Comparison of ENCODE assay signal across 8 cellular contexts in the genomic region with DNA sequence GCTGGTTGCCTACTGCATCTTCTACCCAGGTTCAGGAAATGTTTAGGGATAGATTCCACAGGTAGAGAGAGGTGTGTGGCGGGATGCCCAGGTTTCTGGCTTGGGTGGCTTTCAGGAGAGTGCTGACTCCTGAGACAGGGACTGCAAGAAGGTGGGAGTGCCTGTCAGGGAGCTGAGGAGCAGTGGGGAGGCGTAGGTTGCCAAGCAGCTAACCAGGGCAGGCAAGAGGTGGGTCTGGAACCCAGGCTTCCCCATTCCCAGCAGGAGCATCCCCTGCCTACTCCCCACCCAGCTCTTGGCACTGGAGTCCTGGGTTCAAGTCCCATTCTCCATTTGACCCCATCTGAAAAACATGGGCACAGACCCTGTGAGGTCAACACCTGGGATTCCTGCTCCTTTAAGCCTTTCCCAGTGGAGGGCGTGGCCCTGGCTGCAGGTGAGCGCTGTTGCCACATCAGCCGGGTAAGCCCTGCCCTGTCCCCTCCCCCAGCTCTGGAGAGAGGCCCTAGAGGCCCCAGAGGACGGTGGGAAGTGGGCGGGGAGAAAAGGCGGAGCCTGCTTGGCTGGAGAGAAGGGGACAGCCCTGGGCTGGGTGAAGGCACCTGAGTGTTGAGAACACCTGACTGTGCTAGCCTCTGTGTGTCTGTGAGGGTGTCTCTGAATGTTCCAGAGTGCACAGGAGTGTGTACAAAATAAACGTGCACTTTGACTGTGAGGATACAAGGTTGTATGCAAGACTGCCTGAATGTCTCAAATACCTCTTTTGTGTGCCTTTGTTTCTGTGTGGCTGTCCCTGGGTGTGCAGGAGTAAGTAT. TPM values are rescaled to one million over a fixed set of nuclear protein-coding genes. Genes with fewer than 3 reads are reported as not detected.
DNase-seq lines count a peak whose midpoint lies in the region; ATAC-seq lines count a peak whose summit lies in the region.

No MANE protein-coding gene starts in this region.

- H3K36me3 Mint-ChIP-seq in T-cell = no peaks in the 10 kb centered on the region
- no peaks in the 10 kb centered on the region for H3K36me3 Mint-ChIP-seq in naive thymus-derived CD8-positive, alpha-beta T cell

- POLR2A ChIA-PET in T-cell (lab: Charles Lee) = interaction anchor here in 1 of 2 donors (0.7 kb wide), 1 partner anchor 329 kb away, joined by 5 read pairs; no protein-coding TSS in a partner anchor
- POLR2A ChIA-PET in naive thymus-derived CD8-positive, alpha-beta T cell (lab: Charles Lee) = interaction anchor here (0.6 kb wide), 1 partner anchor 18 kb away, joined by 8 read pairs; no protein-coding TSS in a partner anchor

- no peaks in the 10 kb centered on the region for H3K9me3 Mint-ChIP-seq in T-cell
- H3K9me3 Mint-ChIP-seq in naive thymus-derived CD8-positive, alpha-beta T cell = no peaks in the 10 kb centered on the region

- H3K27ac Mint-ChIP-seq in T-cell = no peak overlapping the region
- H3K27ac Mint-ChIP-seq in naive thymus-derived CD8-positive, alpha-beta T cell = peak overlapping the region in 1 of 10 donors; percentile 15

- CTCF ChIA-PET in T-cell (lab: Charles Lee) = interaction anchor here (0.5 to 0.7 kb wide), 2 partner anchors 15 to 27 kb away, joined by 3 to 4 read pairs; no protein-coding TSS in a partner anchor

- H3K4me3 Mint-ChIP-seq in T-cell = no peak overlapping the region
- no peak overlapping the region for H3K4me3 Mint-ChIP-seq in naive thymus-derived CD8-positive, alpha-beta T cell

- ATAC-seq in Right ventricle myocardium superior (ENCODE audit: poor library complexity) = peak; percentile 77
- ATAC-seq in T-cell (replicated peaks in 1 of 4) = peak in 2 of 4 experiments; percentile 50 to 69
- ATAC-seq in naive thymus-derived CD8-positive, alpha-beta T cell = peak; percentile 33 to 53
- no peak for ATAC-seq in HG03565 (IDR thresholded peaks at IDR 0.05; ENCODE audit: unreplicated experiment)

- H3K4me1 Mint-ChIP-seq in T-cell = peaks cover 4 to 16% (median 11%) of the 10 kb centered on the region in 3 donors
- peaks cover 9 to 20% (median 12%) of the 10 kb centered on the region in 4 donors for H3K4me1 Mint-ChIP-seq in naive thymus-derived CD8-positive, alpha-beta T cell

- DNase-seq in Right ventricle myocardium superior = peak; percentile 71
- DNase-seq in cardiac septum (ENCODE audit: low spot score) = no peak
- DNase-seq in NCI-H146 (lab: John Stamatoyannopoulos, UW) = peak; percentile 95
- peak in 25 of 34 experiments; percentile 8 to 44 (median 24) for DNase-seq in T-cell
- peak; percentile 82 for DNase-seq in ecto neural progenitor cell (ENCODE audit: low spot score)
- peak in 3 of 10 donors; percentile 17 to 35 (median 20) for DNase-seq in naive thymus-derived CD8-positive, alpha-beta T cell
- DNase-seq in AG08395 (ENCODE audit: low spot score) = no peak

- intact Hi-C loops in Right ventricle myocardium superior (cut with DNase I) (no loop called here), cardiac septum (cut with DNase I) (no loop called here)

- peaks cover 3 to 8% of the 10 kb centered on the region in 2 donors for H3K27me3 Mint-ChIP-seq in T-cell
- H3K27me3 Mint-ChIP-seq in naive thymus-derived CD8-positive, alpha-beta T cell = peaks cover 2 to 12% (median 3%) of the 10 kb centered on the region in 5 donors

RNA-seq across cellular contexts. Expression of a gene that starts 13.9 kb away (rescaled TPM):
- 22.1 TPM for total RNA-seq in Right ventricle myocardium superior
- total RNA-seq in cardiac septum = 18.2 TPM
- total RNA-seq in T-cell = under 1 TPM in 1 of 5 donors, not detected in 4; 0.07 TPM
- total RNA-seq in naive thymus-derived CD8-positive, alpha-beta T cell = not detected
- not detected for polyA plus RNA-seq in naive thymus-derived CD8-positive, alpha-beta T cell

Comparison
In these comparisons a context has a peak if more than half of its experiments do, and no peak if none do; other contexts are left out.
1. DNase-seq: peak in Right ventricle myocardium superior (single experiment), NCI-H146 (single experiment), T-cell (25 of 34) and ecto neural progenitor cell (single experiment); none in cardiac septum (single experiment) and AG08395 (single experiment).
2. RNA of a gene that starts 13.9 kb away (total RNA-seq): 22.1 TPM in Right ventricle myocardium superior (single experiment) and 18.2 TPM in cardiac septum (single experiment); not detected in naive thymus-derived CD8-positive, alpha-beta T cell and 0.07 TPM in T-cell; every median in the first group is over 10 times any median in the second.